In the genomic region with DNA sequence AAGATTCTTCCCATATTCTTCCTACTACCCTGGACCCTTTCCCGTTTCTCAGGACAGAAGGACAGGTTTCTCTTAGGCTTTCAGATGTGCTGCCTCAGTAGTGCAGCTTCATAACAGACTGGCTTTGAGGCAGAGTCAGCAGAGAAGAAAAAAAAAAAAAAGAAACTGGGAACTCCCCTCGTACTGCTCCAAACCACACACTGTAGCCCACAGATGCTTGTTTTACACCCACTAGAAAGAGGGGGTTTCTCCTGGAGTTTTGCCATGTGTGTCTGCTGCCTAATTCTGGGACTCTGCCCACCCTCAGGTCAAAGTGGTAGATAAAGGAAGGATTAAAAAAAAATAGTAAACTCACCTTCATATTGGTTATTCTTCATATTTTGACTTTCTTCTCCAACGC, we compare ENCODE assay signal across 10 cellular contexts.
DNase-seq lines count a peak whose midpoint lies in the region; ATAC-seq and TF ChIP-seq lines count a peak whose summit lies in the region.
"Had no signal": no experiment of that assay in that cellular context is flagged by ENCODE, and none has a peak within 500 bp of the region (broad histone marks: within the 10 kb centered on the region; RNA-seq: fewer than 3 reads in every experiment).

No MANE protein-coding gene starts in this region.

- ATAC-seq in GM21737 (IDR thresholded peaks at IDR 0.05; ENCODE audit: unreplicated experiment), result peak; percentile 50
- peak; percentile 77 for ATAC-seq in HG03460 (IDR thresholded peaks at IDR 0.05; ENCODE audit: unreplicated experiment)
- no peak for ATAC-seq in HG03139 (IDR thresholded peaks at IDR 0.05; ENCODE audit: unreplicated experiment)

- H3K36me3 Mint-ChIP-seq in activated T-cell treated with anti-CD3 and anti-CD28 coated beads, Interleukin-2, amount 50 U/mL, for 24 hours (ENCODE audit: low read depth), result peaks cover 56% of the 10 kb centered on the region
- peaks cover 5% of the 10 kb centered on the region for H3K36me3 Mint-ChIP-seq in glutamatergic neuron (ENCODE audit: unreplicated experiment)

- H3K27ac Mint-ChIP-seq in activated T-cell treated with anti-CD3 and anti-CD28 coated beads, Interleukin-2, amount 50 U/mL, for 24 hours, result peak overlapping the region; percentile 65
- no peak overlapping the region for H3K27ac Mint-ChIP-seq in glutamatergic neuron (ENCODE audit: unreplicated experiment)

- H3K4me1 Mint-ChIP-seq in activated T-cell treated with anti-CD3 and anti-CD28 coated beads, Interleukin-2, amount 50 U/mL, for 24 hours (ENCODE audit: low read depth), result peaks cover 54% of the 10 kb centered on the region
- H3K4me1 Mint-ChIP-seq in glutamatergic neuron (ENCODE audit: low read depth, unreplicated experiment), result peaks cover 5% of the 10 kb centered on the region

- no peak for TF ChIP-seq CTCF in glutamatergic neuron (IDR thresholded peaks at IDR 0.05; ENCODE audit: partially characterized antibody, unreplicated experiment)

- H3K9me3 Mint-ChIP-seq in activated T-cell treated with anti-CD3 and anti-CD28 coated beads, Interleukin-2, amount 50 U/mL, for 24 hours, result peaks cover 3% of the 10 kb centered on the region
- H3K9me3 Mint-ChIP-seq in glutamatergic neuron (ENCODE audit: unreplicated experiment), result no peaks in the 10 kb centered on the region

- H3K27me3 Mint-ChIP-seq in activated T-cell treated with anti-CD3 and anti-CD28 coated beads, Interleukin-2, amount 50 U/mL, for 24 hours, result no peaks in the 10 kb centered on the region
- H3K27me3 Mint-ChIP-seq in glutamatergic neuron (ENCODE audit: unreplicated experiment), result no peaks in the 10 kb centered on the region

- H3K4me3 Mint-ChIP-seq in activated T-cell treated with anti-CD3 and anti-CD28 coated beads, Interleukin-2, amount 50 U/mL, for 24 hours, result peak overlapping the region; percentile 18
- no peak overlapping the region for H3K4me3 Mint-ChIP-seq in glutamatergic neuron (ENCODE audit: unreplicated experiment)

- H3K27ac ChIP-seq in substantia nigra (ENCODE audit: low read depth, low read length, poor library complexity, severe bottlenecking), result no peak overlapping the region
- H3K27ac ChIP-seq: uterus had no signal

- no peak for DNase-seq in activated T-cell treated with anti-CD3 and anti-CD28 coated beads, Interleukin-2, amount 50 U/mL, for 24 hours
- DNase-seq in activated T-cell treated with anti-CD3 and anti-CD28 coated beads, Interleukin-2, amount 50 U/mL, for 1 hour, result no peak
- DNase-seq in stimulated activated CD8-positive, alpha-beta memory T cell treated with anti-CD3 and anti-CD28 coated beads, Interleukin-4, amount 100 ng/mL, for 48 hours, result peak; percentile 34
- no peak for DNase-seq in glutamatergic neuron
- no peak for DNase-seq in substantia nigra (lab: John Stamatoyannopoulos, UW)
- DNase-seq: NCI-H187 treated with DMSO at 0.1 percent for 48 hours, uterus had no signal
